In the genomic region with DNA sequence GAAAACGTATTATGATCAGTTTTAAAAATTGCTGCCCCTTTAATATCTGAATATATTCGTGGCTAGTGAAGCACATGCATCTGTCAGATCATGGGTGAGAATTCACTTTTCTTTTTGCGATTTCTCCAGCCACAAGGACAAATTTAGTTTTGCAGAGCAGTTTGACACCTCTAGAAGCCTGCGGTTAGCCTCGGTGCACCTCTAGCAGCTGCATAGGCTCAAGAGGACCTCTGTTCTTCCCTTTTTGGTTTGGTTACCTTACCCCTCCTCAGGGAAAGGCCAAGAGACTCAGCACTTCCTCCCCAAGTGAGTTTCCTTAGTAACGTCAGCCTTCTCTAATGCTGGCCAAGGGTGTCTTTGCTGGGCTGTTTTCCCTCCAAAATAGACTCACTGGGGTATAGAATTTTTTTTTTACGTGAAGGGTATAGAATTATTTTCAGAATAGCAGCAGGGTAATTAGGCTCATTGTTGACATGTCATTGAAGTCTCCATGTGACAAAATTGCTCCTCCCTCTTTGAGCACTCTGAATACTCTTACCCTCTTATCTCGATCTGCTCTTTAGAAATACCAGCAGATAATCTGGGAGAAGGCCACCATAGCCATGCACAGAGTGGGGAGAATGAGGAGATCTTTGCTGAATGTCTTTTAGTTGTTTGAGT, we compare ENCODE assay signal across 7 cellular contexts.
DNase-seq lines count a peak whose midpoint lies in the region; ATAC-seq and TF ChIP-seq lines count a peak whose summit lies in the region.

No MANE protein-coding gene starts in this region.

- peaks cover 2% of the 10 kb centered on the region for H3K9me3 Mint-ChIP-seq in glutamatergic neuron (ENCODE audit: unreplicated experiment)
- no peaks in the 10 kb centered on the region for H3K9me3 Mint-ChIP-seq in nephron progenitor cell

- H3K36me3 ChIP-seq in mesendoderm (ENCODE audit: control insufficient read depth, insufficient read depth, low read length), result no peaks in the 10 kb centered on the region

- peaks cover 2% of the 10 kb centered on the region for H3K4me1 ChIP-seq in mesendoderm (ENCODE audit: control insufficient read depth, low read depth, low read length)

- H3K9ac ChIP-seq in mesendoderm (ENCODE audit: low read length), result no peak overlapping the region

- H2BK15ac ChIP-seq in mesendoderm (replicated peaks; ENCODE audit: low read depth), result no peak overlapping the region

- no peaks in the 10 kb centered on the region for H3K79me2 ChIP-seq in mesendoderm (ENCODE audit: control insufficient read depth, insufficient read depth, low read length)

- H3K36me3 Mint-ChIP-seq in glutamatergic neuron (ENCODE audit: unreplicated experiment) (no peaks in the 10 kb centered on the region), nephron progenitor cell (ENCODE audit: low read depth) (peaks cover 5% of the 10 kb centered on the region)

- H3K27ac Mint-ChIP-seq in glutamatergic neuron (ENCODE audit: unreplicated experiment) (no peak overlapping the region), nephron progenitor cell (no peak overlapping the region)

- peaks cover 2% of the 10 kb centered on the region for H3K79me1 ChIP-seq in mesendoderm (ENCODE audit: low read length)

- peak overlapping the region; percentile 30 for H3K18ac ChIP-seq in mesendoderm (ENCODE audit: low read length)

- no CpG with 5 or more reads among the region's 8 CpGs for WGBS in mesendoderm (ENCODE audit: extremely low coverage, insufficient coverage, low lambda C conversion rate)

- H2BK5ac ChIP-seq in mesendoderm (ENCODE audit: low read length), result no peak overlapping the region

- H3K4me3 Mint-ChIP-seq in glutamatergic neuron (ENCODE audit: unreplicated experiment), result no peak overlapping the region
- no peak overlapping the region for H3K4me3 Mint-ChIP-seq in nephron progenitor cell

- H2BK120ac ChIP-seq in mesendoderm (ENCODE audit: low read depth, low read length), result no peak overlapping the region

- H3K27me3 ChIP-seq in mesendoderm (ENCODE audit: insufficient read depth, low read length, poor library complexity), result no peaks in the 10 kb centered on the region

- H4K5ac ChIP-seq in mesendoderm (ENCODE audit: low read length), result no peak overlapping the region

- no peak overlapping the region for H3K4ac ChIP-seq in mesendoderm (ENCODE audit: low read depth, low read length)

- H3K56ac ChIP-seq in mesendoderm (ENCODE audit: low read length), result no peak overlapping the region

- H3K27me3 Mint-ChIP-seq in glutamatergic neuron (ENCODE audit: unreplicated experiment) (peaks cover 1% of the 10 kb centered on the region), nephron progenitor cell (ENCODE audit: low read depth, poor library complexity) (peaks cover 8% of the 10 kb centered on the region)

- ATAC-seq in GM18907 (IDR thresholded peaks at IDR 0.05; ENCODE audit: unreplicated experiment) (peak; percentile 86), GM21786 (IDR thresholded peaks at IDR 0.05; ENCODE audit: unreplicated experiment) (peak; percentile 82), HG03469 (IDR thresholded peaks at IDR 0.05; ENCODE audit: unreplicated experiment) (peak; percentile 82)

- H3K4me1 Mint-ChIP-seq in glutamatergic neuron (ENCODE audit: low read depth, unreplicated experiment) (peaks cover 58% of the 10 kb centered on the region), nephron progenitor cell (peaks cover 47% of the 10 kb centered on the region)

- TF ChIP-seq CTCF in glutamatergic neuron (IDR thresholded peaks at IDR 0.05; ENCODE audit: partially characterized antibody, unreplicated experiment), result no peak
- no peak for TF ChIP-seq CTCF in nephron progenitor cell (IDR thresholded peaks at IDR 0.05)

- DNase-seq in mesendoderm, result peak; percentile 77
- DNase-seq in occipital lobe (lab: John Stamatoyannopoulos, UW), result no peak
- DNase-seq in glutamatergic neuron, result no peak
- DNase-seq in nephron progenitor cell, result no peak

- H3K4me3 ChIP-seq in mesendoderm (ENCODE audit: low read length), result no peak overlapping the region

- H3K23ac ChIP-seq in mesendoderm (ENCODE audit: low read length), result no peak overlapping the region

- no peak overlapping the region for H3K4me2 ChIP-seq in mesendoderm (ENCODE audit: low read length)

- H3K27ac ChIP-seq in mesendoderm (ENCODE audit: low read depth, low read length), result no peak overlapping the region

- H2AK5ac ChIP-seq in mesendoderm (ENCODE audit: low read length), result no peak overlapping the region

- no peak overlapping the region for H4K8ac ChIP-seq in mesendoderm (ENCODE audit: low read depth, low read length)
